ENCODE assay signal across 12 cellular contexts in the genomic region with DNA sequence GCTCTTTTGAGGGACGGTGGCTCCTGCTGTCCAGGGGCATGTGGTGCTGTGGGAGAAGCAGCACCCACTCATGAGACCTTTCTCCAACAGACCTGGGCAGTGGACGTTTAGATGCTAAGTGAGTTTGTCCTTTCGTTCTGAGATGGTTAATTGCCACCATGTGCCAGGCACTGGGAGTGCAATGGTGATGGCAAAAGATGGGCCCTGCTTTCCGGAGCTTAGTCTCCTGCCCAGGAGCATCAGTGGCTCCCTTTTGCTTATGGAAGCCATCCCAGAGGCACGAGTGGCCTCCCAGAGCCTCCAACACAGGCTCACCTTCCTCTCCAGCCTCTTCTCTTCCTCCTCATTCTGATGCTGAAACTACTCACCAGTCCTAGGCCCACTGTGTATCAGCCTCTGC. TPM values are rescaled to one million over a fixed set of nuclear protein-coding genes. Genes with fewer than 3 reads are reported as not detected.
A peak's percentile ranks its signal among the peaks of the same experiment; 100 is the strongest.
DNase-seq lines count a peak whose midpoint lies in the region; ATAC-seq, FAIRE-seq and TF ChIP-seq lines count a peak whose summit lies in the region.
"Had no signal": no experiment of that assay in that cellular context is flagged by ENCODE, and none has a peak within 500 bp of the region (broad histone marks: within the 10 kb centered on the region; RNA-seq: fewer than 3 reads in every experiment).

No MANE protein-coding gene starts in this region.

- H3K27ac Mint-ChIP-seq in endothelial cell (ENCODE audit: unreplicated experiment): peak overlapping the region; percentile 72

- H3K36me3 ChIP-seq in SU-DHL-6 (ENCODE audit: low read length): no peaks in the 10 kb centered on the region
- peaks cover 0 to 16% of the 10 kb centered on the region in 2 donors for H3K36me3 ChIP-seq in stomach smooth muscle (ENCODE audit: control insufficient read depth in 2 of 2, insufficient read depth in 2 of 2, low read length in 2 of 2)

- H3K27me3 Mint-ChIP-seq in activated T-cell treated with anti-CD3 and anti-CD28 coated beads, Interleukin-2, amount 50 U/mL, for 4 hours (ENCODE audit: low read depth): no peaks in the 10 kb centered on the region
- H3K27me3 Mint-ChIP-seq in endothelial cell (ENCODE audit: unreplicated experiment): peaks cover 22% of the 10 kb centered on the region

- DNase-seq in activated T-cell treated with anti-CD3 and anti-CD28 coated beads, Interleukin-2, amount 50 U/mL, for 4 hours: no peak
- no peak for DNase-seq in activated T-cell treated with anti-CD3 and anti-CD28 coated beads, Interleukin-2, amount 50 U/mL, for 1 hour
- no peak for DNase-seq in endothelial cell (ENCODE audit: low spot score)
- DNase-seq in NCI-H1436 treated with DMSO at 0.1 percent for 48 hours (lab: John Stamatoyannopoulos, UW): no peak
- DNase-seq in D721Med (ENCODE audit: insufficient read length, low spot score): no peak
- DNase-seq: PC-9 had no signal

- no peak for TF ChIP-seq CTCF in SU-DHL-6 (IDR thresholded peaks at IDR 0.05; ENCODE audit: insufficient read depth, low read length, poor library complexity, severe bottlenecking)
- no peak for TF ChIP-seq CTCF in endothelial cell (IDR thresholded peaks at IDR 0.05; ENCODE audit: unreplicated experiment)
- TF ChIP-seq CTCF in D721Med (IDR thresholded peaks at IDR 0.05; ENCODE audit: insufficient read depth, missing control alignments): no peak

- H3K27ac ChIP-seq in SU-DHL-6 (ENCODE audit: low read depth, low read length) (peak overlapping the region; percentile 50), stomach smooth muscle (ENCODE audit: low read length) (peak overlapping the region; percentile 18)
- H3K27ac ChIP-seq: KMS-11, PC-9 had no signal

- no peaks in the 10 kb centered on the region for H3K9me3 ChIP-seq in SU-DHL-6 (ENCODE audit: insufficient read depth, low read length)
- H3K9me3 ChIP-seq in stomach smooth muscle (ENCODE audit: control insufficient read depth in 2 of 2, low read length in 2 of 2): no peaks in the 10 kb centered on the region

- H3K4me1 ChIP-seq in stomach smooth muscle (ENCODE audit: control insufficient read depth, insufficient read depth, low read length): peaks cover 17% of the 10 kb centered on the region

- peak in 1 of 2 donors; percentile 52 for ATAC-seq in activated T-cell treated with anti-CD3 and anti-CD28 coated beads, Interleukin-2, amount 50 U/mL, for 4 hours
- no peak for ATAC-seq in HG03280 (IDR thresholded peaks at IDR 0.05; ENCODE audit: unreplicated experiment)

- peak overlapping the region; percentile 54 for H3K4me3 Mint-ChIP-seq in activated T-cell treated with anti-CD3 and anti-CD28 coated beads, Interleukin-2, amount 50 U/mL, for 4 hours
- peak overlapping the region; percentile 70 for H3K4me3 Mint-ChIP-seq in endothelial cell (ENCODE audit: unreplicated experiment)
- H3K4me3 Mint-ChIP-seq: endodermal cell had no signal

- no peaks in the 10 kb centered on the region for H3K9me3 Mint-ChIP-seq in activated T-cell treated with anti-CD3 and anti-CD28 coated beads, Interleukin-2, amount 50 U/mL, for 4 hours
- no peaks in the 10 kb centered on the region for H3K9me3 Mint-ChIP-seq in endothelial cell (ENCODE audit: unreplicated experiment)
- H3K9me3 Mint-ChIP-seq: endodermal cell had no signal

- H3K4me3 ChIP-seq in SU-DHL-6 (ENCODE audit: insufficient read depth, low read length, poor library complexity, severe bottlenecking) (no peak overlapping the region), stomach smooth muscle (ENCODE audit: low read length in 2 of 2) (no peak overlapping the region)
- H3K4me3 ChIP-seq: PC-9 had no signal

- H3K9ac ChIP-seq in SU-DHL-6 (ENCODE audit: low read length) (no peak overlapping the region), stomach smooth muscle (ENCODE audit: low read length in 2 of 2) (peak overlapping the region in 1 of 2 donors; percentile 29)
- H3K9ac ChIP-seq: KMS-11 had no signal

- H3K4me1 Mint-ChIP-seq in activated T-cell treated with anti-CD3 and anti-CD28 coated beads, Interleukin-2, amount 50 U/mL, for 4 hours (ENCODE audit: low read depth): peaks cover 27% of the 10 kb centered on the region
- peaks cover 42% of the 10 kb centered on the region for H3K4me1 Mint-ChIP-seq in endothelial cell (ENCODE audit: unreplicated experiment)

- H3K79me2 ChIP-seq in SU-DHL-6 (ENCODE audit: insufficient read depth, low read length): no peaks in the 10 kb centered on the region

- no peak overlapping the region for H2AFZ ChIP-seq in SU-DHL-6 (ENCODE audit: low read depth, low read length, severe bottlenecking)
- H2AFZ ChIP-seq: PC-9 had no signal

- H3K36me3 Mint-ChIP-seq in activated T-cell treated with anti-CD3 and anti-CD28 coated beads, Interleukin-2, amount 50 U/mL, for 4 hours (ENCODE audit: insufficient read depth): peaks cover 11% of the 10 kb centered on the region
- peaks cover 14% of the 10 kb centered on the region for H3K36me3 Mint-ChIP-seq in endothelial cell (ENCODE audit: low read depth, unreplicated experiment)

- no peaks in the 10 kb centered on the region for H3K9me2 ChIP-seq in SU-DHL-6 (replicated peaks; ENCODE audit: insufficient read depth, low read length)

- no peaks in the 10 kb centered on the region for H4K20me1 ChIP-seq in SU-DHL-6 (ENCODE audit: low read depth, low read length)

- H3K27me3 ChIP-seq in SU-DHL-6 (ENCODE audit: low read length) (no peaks in the 10 kb centered on the region), stomach smooth muscle (ENCODE audit: control insufficient read depth in 1 of 2, insufficient read depth in 2 of 2, low read length in 2 of 2) (no peaks in the 10 kb centered on the region)

- H3F3A ChIP-seq in SU-DHL-6 (ENCODE audit: insufficient read depth): peaks cover 4% of the 10 kb centered on the region; the same call in 1 of the 2 replicates

- no peak for FAIRE-seq in D721Med (lab: Jason Lieb, UNC)
- FAIRE-seq: TTC549 had no signal

- no peak overlapping the region for H3K4me2 ChIP-seq in SU-DHL-6 (ENCODE audit: low read depth, low read length, poor library complexity, severe bottlenecking)
- H3K4me2 ChIP-seq: KMS-11, PC-9 had no signal

RNA-seq across cellular contexts. Expression of a gene that starts 28.4 kb away (rescaled TPM):
- total RNA-seq in activated T-cell treated with anti-CD3 and anti-CD28 coated beads, Interleukin-2, amount 50 U/mL, for 4 hours: 1 to 10 TPM; 4.3 to 6.0 (median 5.9) TPM
- 47.8 TPM for total RNA-seq in endothelial cell (ENCODE audit: unreplicated experiment)

RNA-seq across cellular contexts. Expression of a gene that starts 29.4 kb away (rescaled TPM):
- total RNA-seq in activated T-cell treated with anti-CD3 and anti-CD28 coated beads, Interleukin-2, amount 50 U/mL, for 4 hours: 10 to 100 TPM; 64.1 to 76.2 (median 71.5) TPM
- 18.8 TPM for total RNA-seq in endothelial cell (ENCODE audit: unreplicated experiment)

RNA-seq across cellular contexts. Expression of a gene that starts 30.5 kb away (rescaled TPM):
- total RNA-seq in activated T-cell treated with anti-CD3 and anti-CD28 coated beads, Interleukin-2, amount 50 U/mL, for 4 hours: 10 to 100 TPM; 44.0 to 49.6 (median 46.6) TPM
- 111 TPM for total RNA-seq in endothelial cell (ENCODE audit: unreplicated experiment)

RNA-seq across cellular contexts. Expression of a gene that starts 38.5 kb away (rescaled TPM):
- total RNA-seq in activated T-cell treated with anti-CD3 and anti-CD28 coated beads, Interleukin-2, amount 50 U/mL, for 4 hours: 10 to 100 TPM in 2 of 3 donors, 1 to 10 TPM in 1; 9.5 to 14.1 (median 10.2) TPM
- 34.4 TPM for total RNA-seq in endothelial cell (ENCODE audit: unreplicated experiment)
